ENCODE assay signal across 36 cellular contexts in the genomic region with DNA sequence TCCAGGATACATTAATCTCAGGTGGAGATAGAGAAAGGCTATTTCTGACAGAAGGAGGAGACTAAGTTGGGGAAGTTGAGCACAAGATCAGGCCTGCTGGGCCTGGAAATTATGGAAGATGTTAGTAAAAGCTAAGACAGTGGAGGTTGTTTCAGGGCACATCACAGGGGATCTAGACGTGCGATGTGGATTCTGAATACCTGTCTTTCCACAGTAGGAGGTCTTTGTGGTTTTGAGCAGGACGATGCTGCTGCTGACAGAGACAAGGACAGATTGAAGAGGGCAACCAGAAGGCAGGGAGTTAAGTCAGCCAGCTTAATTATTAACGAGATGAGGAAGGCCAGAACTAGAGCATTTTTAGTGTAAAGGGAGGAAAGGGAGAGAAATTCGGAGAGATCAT.
"Had no signal": no experiment of that assay in that cellular context is flagged by ENCODE, and none has a peak within 500 bp of the region (broad histone marks: within the 10 kb centered on the region; RNA-seq: fewer than 3 reads in every experiment).

No MANE protein-coding gene starts in this region.

- H3K4me3 ChIP-seq: ascending aorta, cardiac muscle cell, K562, Peyer's patch had no signal

- DNase-seq: activated CD4-positive, alpha-beta memory T cell treated with anti-CD3 and anti-CD28 coated beads, Interleukin-2, amount 10 ng/mL, durations not matched to agents 7 days and 5 days; activated CD4-positive, alpha-beta T cell treated with anti-CD3 and anti-CD28 coated beads for 1 hour; activated CD4-positive, alpha-beta T cell treated with anti-CD3 and anti-CD28 coated beads for 48 hours; activated CD4-positive, CD25-positive, alpha-beta regulatory T cell; activated CD8-positive, alpha-beta memory T cell treated with anti-CD3 and anti-CD28 coated beads for 24 hours; activated CD8-positive, alpha-beta memory T cell treated with anti-CD3 and anti-CD28 coated beads, Interleukin-2, amount 10 ng/mL, durations not matched to agents 7 days and 5 days; activated CD8-positive, alpha-beta memory T cell treated with anti-CD3 and anti-CD28 coated beads, Interleukin-2, amount 50 U/mL, for 48 hours; activated effector memory CD4-positive, alpha-beta T cell treated with anti-CD3 and anti-CD28 coated beads, Interleukin-2, amount 50 U/mL, for 16 hours; activated naive CD4-positive, alpha-beta T cell; activated naive CD4-positive, alpha-beta T cell treated with anti-CD3 and anti-CD28 coated beads, Interleukin-2, amount 50 U/mL, for 16 hours; activated naive CD8-positive, alpha-beta T cell treated with anti-CD3 and anti-CD28 coated beads for 36 hours; activated T-cell treated with anti-CD3 and anti-CD28 coated beads, Interleukin-2, amount 50 U/mL, for 48 hours; amygdala; NCI-H1092 treated with DMSO at 0.1 percent for 48 hours; NCI-H1417; NCI-H146; NCI-H187; NCI-H2029 treated with DMSO at 0.1 percent for 48 hours; NCI-H226; NCI-H446 treated with DMSO at 0.1 percent for 48 hours; NCI-H524; NCI-H69; NCI-H82; PC-3; Peyer's patch; RPMI8226; SIG-M5; T-cell; T-helper 2 cell; T-helper 9 cell had no signal

- H3K27ac ChIP-seq: ascending aorta, cardiac muscle cell, Peyer's patch, VCaP had no signal

- H3K4me1 ChIP-seq: Peyer's patch had no signal

- H3K9me3 Mint-ChIP-seq: activated CD4-positive, alpha-beta memory T cell treated with anti-CD3 and anti-CD28 coated beads, Interleukin-2, amount 10 ng/mL, durations not matched to agents 7 days and 5 days; activated naive CD8-positive, alpha-beta T cell treated with anti-CD3 and anti-CD28 coated beads for 36 hours; central memory CD8-positive, alpha-beta T cell had no signal

- H3K27me3 ChIP-seq: ascending aorta, cardiac muscle cell, Peyer's patch had no signal

- ATAC-seq: activated CD8-positive, alpha-beta memory T cell treated with anti-CD3 and anti-CD28 coated beads, Interleukin-2, amount 10 ng/mL, durations not matched to agents 7 days and 5 days; K562; PC-3; SK-N-SH treated with all-trans-retinoic acid at 6 μM for 48 hours; T-cell had no signal

- H3K36me3 Mint-ChIP-seq: activated CD8-positive, alpha-beta memory T cell treated with anti-CD3 and anti-CD28 coated beads, Interleukin-2, amount 10 ng/mL, durations not matched to agents 7 days and 5 days; activated naive CD8-positive, alpha-beta T cell treated with anti-CD3 and anti-CD28 coated beads for 36 hours; T-cell had no signal

- H3K27ac Mint-ChIP-seq: activated CD4-positive, alpha-beta memory T cell treated with anti-CD3 and anti-CD28 coated beads, Interleukin-2, amount 10 ng/mL, durations not matched to agents 7 days and 5 days; activated CD8-positive, alpha-beta memory T cell treated with anti-CD3 and anti-CD28 coated beads, Interleukin-2, amount 10 ng/mL, durations not matched to agents 7 days and 5 days; activated naive CD8-positive, alpha-beta T cell treated with anti-CD3 and anti-CD28 coated beads for 36 hours; T-cell had no signal

- H3K9me3 ChIP-seq: ascending aorta, Peyer's patch had no signal

- H3K4me3 Mint-ChIP-seq: activated CD4-positive, alpha-beta memory T cell treated with anti-CD3 and anti-CD28 coated beads, Interleukin-2, amount 10 ng/mL, durations not matched to agents 7 days and 5 days; activated CD8-positive, alpha-beta memory T cell treated with anti-CD3 and anti-CD28 coated beads, Interleukin-2, amount 10 ng/mL, durations not matched to agents 7 days and 5 days; activated naive CD8-positive, alpha-beta T cell treated with anti-CD3 and anti-CD28 coated beads for 36 hours; central memory CD8-positive, alpha-beta T cell; T-cell had no signal

- H3K36me3 ChIP-seq: ascending aorta, cardiac muscle cell, Peyer's patch had no signal

- H3K4me1 Mint-ChIP-seq: activated CD4-positive, alpha-beta memory T cell treated with anti-CD3 and anti-CD28 coated beads, Interleukin-2, amount 10 ng/mL, durations not matched to agents 7 days and 5 days; activated CD8-positive, alpha-beta memory T cell treated with anti-CD3 and anti-CD28 coated beads, Interleukin-2, amount 10 ng/mL, durations not matched to agents 7 days and 5 days; activated naive CD8-positive, alpha-beta T cell treated with anti-CD3 and anti-CD28 coated beads for 36 hours; central memory CD8-positive, alpha-beta T cell; T-cell had no signal

- H3K27me3 Mint-ChIP-seq: activated CD4-positive, alpha-beta memory T cell treated with anti-CD3 and anti-CD28 coated beads, Interleukin-2, amount 10 ng/mL, durations not matched to agents 7 days and 5 days; activated CD8-positive, alpha-beta memory T cell treated with anti-CD3 and anti-CD28 coated beads, Interleukin-2, amount 10 ng/mL, durations not matched to agents 7 days and 5 days; activated naive CD8-positive, alpha-beta T cell treated with anti-CD3 and anti-CD28 coated beads for 36 hours; central memory CD8-positive, alpha-beta T cell had no signal
